3 cellular contexts compared by ENCODE assay signal in genomic region chr7:155547161-155547791, GRCh38.
TF ChIP-seq lines count a peak whose summit lies in the region.

No MANE protein-coding gene starts in this region.

TF ChIP-seq in liver, 16 proteins besides CTCF, POLR2A, EP300 and RAD21:
- peak in 1 of 2 donors; percentile 27 for TF ChIP-seq GABPA (IDR thresholded peaks at IDR 0.05 in 1 of 2, conservative IDR thresholded peaks at IDR 0.05 in 1 of 2)
- peak; percentile 94 for TF ChIP-seq MAX (IDR thresholded peaks at IDR 0.05)
- peak; percentile 83 for TF ChIP-seq YY1 (IDR thresholded peaks at IDR 0.05)
- no peak for TF ChIP-seq ATF3 (IDR thresholded peaks at IDR 0.05)
- TF ChIP-seq TAF1 (conservative IDR thresholded peaks at IDR 0.05): no peak
- TF ChIP-seq EGR1 (IDR thresholded peaks at IDR 0.05; ENCODE audit: low read depth in 2 of 2): peak in 1 of 2 donors; percentile 79
- TF ChIP-seq FOXA2 (IDR thresholded peaks at IDR 0.05): peak; percentile 64
- TF ChIP-seq NR2F2 (IDR thresholded peaks at IDR 0.05): no peak
- no peak for TF ChIP-seq FOXA1 (IDR thresholded peaks at IDR 0.05)
- peak; percentile 94 to 98 for TF ChIP-seq RXRA (IDR thresholded peaks at IDR 0.05)
- TF ChIP-seq HNF4G (IDR thresholded peaks at IDR 0.05): peak; percentile 86
- peak; percentile 85 to 86 for TF ChIP-seq JUND (IDR thresholded peaks at IDR 0.05)
- TF ChIP-seq ZBTB33 (IDR thresholded peaks at IDR 0.05): no peak
- peak; percentile 98 for TF ChIP-seq SP1 (IDR thresholded peaks at IDR 0.05)
- TF ChIP-seq HNF4A (conservative IDR thresholded peaks at IDR 0.05): peak; percentile 96 to 99
- peak; percentile 85 for TF ChIP-seq REST (IDR thresholded peaks at IDR 0.05)

TF ChIP-seq in HepG2, 621 proteins besides CTCF, POLR2A, EP300 and RAD21:
- TF ChIP-seq, protein P1, sequence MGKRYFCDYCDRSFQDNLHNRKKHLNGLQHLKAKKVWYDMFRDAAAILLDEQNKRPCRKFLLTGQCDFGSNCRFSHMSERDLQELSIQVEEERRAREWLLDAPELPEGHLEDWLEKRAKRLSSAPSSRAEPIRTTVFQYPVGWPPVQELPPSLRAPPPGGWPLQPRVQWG (CRISPR knock-in tag; IDR thresholded peaks at IDR 0.05; ENCODE audit: borderline replicate concordance, low read depth): no peak
- no peak for TF ChIP-seq AGO2 (optimal IDR thresholded peaks at IDR 0.05; ENCODE audit: low read depth, low read length)
- TF ChIP-seq PHF21A (CRISPR knock-in tag; IDR thresholded peaks at IDR 0.05): no peak
- no peak for TF ChIP-seq HMG20A (CRISPR knock-in tag; IDR thresholded peaks at IDR 0.05; ENCODE audit: borderline replicate concordance)
- TF ChIP-seq KLF13 (CRISPR knock-in tag; IDR thresholded peaks at IDR 0.05): no peak
- no peak for TF ChIP-seq LCORL (IDR thresholded peaks at IDR 0.05)
- no peak for TF ChIP-seq LCORL (CRISPR knock-in tag; IDR thresholded peaks at IDR 0.05)
- no peak for TF ChIP-seq IKZF1 (IDR thresholded peaks at IDR 0.05)
- TF ChIP-seq ZBED4 (CRISPR knock-in tag; IDR thresholded peaks at IDR 0.05; ENCODE audit: borderline replicate concordance): no peak
- TF ChIP-seq ZNF136 (CRISPR knock-in tag; IDR thresholded peaks at IDR 0.05; ENCODE audit: low read depth): no peak
- TF ChIP-seq SP2 (CRISPR knock-in tag; IDR thresholded peaks at IDR 0.05): no peak
- TF ChIP-seq RARA (CRISPR knock-in tag; IDR thresholded peaks at IDR 0.05): no peak
- TF ChIP-seq ZNF292 (CRISPR knock-in tag; IDR thresholded peaks at IDR 0.05; ENCODE audit: borderline replicate concordance, low read depth): no peak
TF ChIP-seq in HepG2: peak in this region for 0.

TF ChIP-seq in IMR-90, 13 proteins besides CTCF, POLR2A, EP300 and RAD21:
- TF ChIP-seq RCOR1 (IDR thresholded peaks at IDR 0.05; ENCODE audit: insufficient replicate concordance, low read length) (no peak), SMC3 (IDR thresholded peaks at IDR 0.05; ENCODE audit: low read depth, low read length) (no peak), MXI1 (IDR thresholded peaks at IDR 0.05; ENCODE audit: borderline replicate concordance, low read depth, low read length) (no peak), CHD1 (IDR thresholded peaks at IDR 0.05; ENCODE audit: low read depth, low read length) (no peak), FOS (IDR thresholded peaks at IDR 0.05; ENCODE audit: low read depth, low read length) (no peak), BHLHE40 (IDR thresholded peaks at IDR 0.05; ENCODE audit: low read depth, low read length) (no peak), NFE2L2 (IDR thresholded peaks at IDR 0.05; ENCODE audit: low read depth, low read length) (no peak), RFX5 (IDR thresholded peaks at IDR 0.05; ENCODE audit: low read depth, low read length) (no peak), MAZ (IDR thresholded peaks at IDR 0.05; ENCODE audit: borderline replicate concordance, low read depth, low read length) (no peak), CEBPB (IDR thresholded peaks at IDR 0.05; ENCODE audit: low read depth, low read length) (no peak), MAFK (IDR thresholded peaks at IDR 0.05; ENCODE audit: low read depth, low read length) (no peak), ELK1 (IDR thresholded peaks at IDR 0.05; ENCODE audit: borderline replicate concordance, low read depth, low read length) (no peak)
- TF ChIP-seq, protein P2, sequence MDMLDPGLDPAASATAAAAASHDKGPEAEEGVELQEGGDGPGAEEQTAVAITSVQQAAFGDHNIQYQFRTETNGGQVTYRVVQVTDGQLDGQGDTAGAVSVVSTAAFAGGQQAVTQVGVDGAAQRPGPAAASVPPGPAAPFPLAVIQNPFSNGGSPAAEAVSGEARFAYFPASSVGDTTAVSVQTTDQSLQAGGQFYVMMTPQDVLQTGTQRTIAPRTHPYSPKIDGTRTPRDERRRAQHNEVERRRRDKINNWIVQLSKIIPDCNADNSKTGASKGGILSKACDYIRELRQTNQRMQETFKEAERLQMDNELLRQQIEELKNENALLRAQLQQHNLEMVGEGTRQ (IDR thresholded peaks at IDR 0.05; ENCODE audit: low read depth, low read length): no peak
